In the genomic region with DNA sequence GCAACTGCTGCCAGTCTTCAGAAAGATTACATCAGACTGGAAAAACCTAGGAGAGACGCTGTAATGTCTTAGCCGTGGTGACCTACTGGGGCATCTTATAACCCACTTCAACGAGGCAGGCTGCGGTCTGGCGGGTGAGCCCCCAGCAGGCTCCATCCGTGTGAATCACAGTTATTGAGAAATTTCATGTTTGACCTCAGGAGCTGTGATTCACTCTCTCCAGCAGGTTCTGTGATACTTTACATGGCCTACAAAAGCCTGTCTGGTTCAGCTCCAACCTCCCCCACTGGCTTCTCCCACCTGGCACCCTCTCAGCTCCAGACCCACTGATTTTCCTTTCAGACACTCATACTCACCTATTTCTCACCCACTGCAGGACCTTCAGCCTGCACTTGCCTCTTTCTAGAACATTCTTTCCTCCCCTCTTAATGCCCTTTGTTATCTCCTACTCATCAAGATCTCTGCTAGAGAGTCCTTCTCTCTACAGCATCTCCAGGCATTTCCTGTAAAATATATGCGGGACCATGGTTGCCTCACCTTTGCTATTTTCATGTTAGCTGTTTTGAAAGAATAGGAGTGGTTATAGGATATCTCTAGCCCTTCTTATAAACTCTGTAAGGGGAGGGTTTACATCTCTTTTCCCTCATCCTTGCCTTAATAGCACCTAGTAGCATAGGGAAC, we compare ENCODE assay signal across 10 cellular contexts.
DNase-seq lines count a peak whose midpoint lies in the region; ATAC-seq and TF ChIP-seq lines count a peak whose summit lies in the region.
"Had no signal": no experiment of that assay in that cellular context is flagged by ENCODE, and none has a peak within 500 bp of the region (broad histone marks: within the 10 kb centered on the region; RNA-seq: fewer than 3 reads in every experiment).

No MANE protein-coding gene starts in this region.

- ATAC-seq in SK-N-SH treated with all-trans-retinoic acid at 6 μM for 48 hours (no peak), GM18502 (IDR thresholded peaks at IDR 0.05; ENCODE audit: poor library complexity, unreplicated experiment) (no peak)

- no peak overlapping the region for H3K27ac ChIP-seq in Peyer's patch
- H3K27ac ChIP-seq: KMS-11 had no signal

- TF ChIP-seq CTCF in kidney epithelial cell (IDR thresholded peaks at IDR 0.05; ENCODE audit: insufficient read depth, low read length, poor library complexity, severe bottlenecking) (no peak), Peyer's patch (IDR thresholded peaks at IDR 0.05) (no peak)

- no peak for TF ChIP-seq POLR2A in Peyer's patch (IDR thresholded peaks at IDR 0.05)

- peaks cover 0 to 6% (median 0%) of the 10 kb centered on the region in 4 donors for H3K9me3 ChIP-seq in Peyer's patch

- no peaks in the 10 kb centered on the region for H3K36me3 ChIP-seq in kidney epithelial cell (ENCODE audit: control insufficient read depth, insufficient read depth, low read length)
- H3K36me3 ChIP-seq in Peyer's patch, result no peaks in the 10 kb centered on the region

- no peaks in the 10 kb centered on the region for H3K4me1 ChIP-seq in Peyer's patch

- DNase-seq in activated T-cell treated with anti-CD3 and anti-CD28 coated beads for 24 hours (ENCODE audit: low read depth), result peak; percentile 7
- DNase-seq in activated T-cell treated with anti-CD3 and anti-CD28 coated beads for 4 hours, result no peak
- DNase-seq in activated CD4-positive, alpha-beta T cell treated with anti-CD3 and anti-CD28 coated beads, Interleukin-2, amount 50 U/mL, for 4 hours, result peak; percentile 13 to 25
- DNase-seq in kidney epithelial cell (ENCODE audit: low read depth), result peak; percentile 35
- peak; percentile 61 for DNase-seq in stimulated activated CD8-positive, alpha-beta memory T cell treated with anti-CD3 and anti-CD28 coated beads, Interleukin-4, amount 100 ng/mL, for 48 hours
- DNase-seq in Peyer's patch, result no peak
- DNase-seq: nephron progenitor cell had no signal

- H3K4me3 ChIP-seq in kidney epithelial cell (ENCODE audit: low read depth, low read length) (no peak overlapping the region), Peyer's patch (no peak overlapping the region)

- H3K27me3 ChIP-seq in kidney epithelial cell (ENCODE audit: control insufficient read depth, insufficient read depth, low read length) (no peaks in the 10 kb centered on the region), Peyer's patch (no peaks in the 10 kb centered on the region)

TF ChIP-seq in SK-N-SH treated with all-trans-retinoic acid at 6 μM for 48 hours, 23 proteins besides CTCF, POLR2A, EP300 and RAD21:
- no peak for TF ChIP-seq GLIS3 (CRISPR knock-in tag; IDR thresholded peaks at IDR 0.05)
- TF ChIP-seq ARNTL (CRISPR knock-in tag; IDR thresholded peaks at IDR 0.05; ENCODE audit: borderline replicate concordance, low read depth), result no peak
- no peak for TF ChIP-seq ZC3H10 (CRISPR knock-in tag; IDR thresholded peaks at IDR 0.05)
- TF ChIP-seq, protein P1, sequence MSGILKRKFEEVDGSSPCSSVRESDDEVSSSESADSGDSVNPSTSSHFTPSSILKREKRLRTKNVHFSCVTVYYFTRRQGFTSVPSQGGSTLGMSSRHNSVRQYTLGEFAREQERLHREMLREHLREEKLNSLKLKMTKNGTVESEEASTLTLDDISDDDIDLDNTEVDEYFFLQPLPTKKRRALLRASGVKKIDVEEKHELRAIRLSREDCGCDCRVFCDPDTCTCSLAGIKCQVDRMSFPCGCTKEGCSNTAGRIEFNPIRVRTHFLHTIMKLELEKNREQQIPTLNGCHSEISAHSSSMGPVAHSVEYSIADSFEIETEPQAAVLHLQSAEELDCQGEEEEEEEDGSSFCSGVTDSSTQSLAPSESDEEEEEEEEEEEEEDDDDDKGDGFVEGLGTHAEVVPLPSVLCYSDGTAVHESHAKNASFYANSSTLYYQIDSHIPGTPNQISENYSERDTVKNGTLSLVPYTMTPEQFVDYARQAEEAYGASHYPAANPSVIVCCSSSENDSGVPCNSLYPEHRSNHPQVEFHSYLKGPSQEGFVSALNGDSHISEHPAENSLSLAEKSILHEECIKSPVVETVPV (CRISPR knock-in tag; IDR thresholded peaks at IDR 0.05), result no peak
- TF ChIP-seq ZNF565 (CRISPR knock-in tag; conservative IDR thresholded peaks at IDR 0.05; ENCODE audit: low read depth), result no peak
- TF ChIP-seq ESRRG (CRISPR knock-in tag; IDR thresholded peaks at IDR 0.05), result no peak

Comparison
In these comparisons a context has a peak if more than half of its experiments do, and no peak if none do; other contexts are left out.
1. DNase-seq: peak in activated T-cell treated with anti-CD3 and anti-CD28 coated beads for 24 hours (single experiment), activated CD4-positive, alpha-beta T cell treated with anti-CD3 and anti-CD28 coated beads, Interleukin-2, amount 50 U/mL, for 4 hours (2 of 2), kidney epithelial cell (single experiment) and stimulated activated CD8-positive, alpha-beta memory T cell treated with anti-CD3 and anti-CD28 coated beads, Interleukin-4, amount 100 ng/mL, for 48 hours (single experiment); none in activated T-cell treated with anti-CD3 and anti-CD28 coated beads for 4 hours (single experiment) and Peyer's patch (0 of 3).